In genomic region chr4:70754470-70754869, GRCh38 we compare ENCODE assay signal across 14 cellular contexts. TPM values are rescaled to one million over a fixed set of nuclear protein-coding genes. Genes with fewer than 3 reads are reported as not detected.
DNase-seq lines count a peak whose midpoint lies in the region; ATAC-seq and TF ChIP-seq lines count a peak whose summit lies in the region.
"Had no signal": no experiment of that assay in that cellular context is flagged by ENCODE, and none has a peak within 500 bp of the region (broad histone marks: within the 10 kb centered on the region; RNA-seq: fewer than 3 reads in every experiment).

No MANE protein-coding gene starts in this region.

- peak; percentile 25 for DNase-seq in GM12864 (ENCODE audit: low read depth)
- DNase-seq in GM20000 (ENCODE audit: low spot score) = peak; percentile 30
- DNase-seq in stimulated activated naive CD8-positive, alpha-beta T cell treated with anti-CD3 and anti-CD28 coated beads, Interleukin-15, Interleukin-2, amounts not matched to agents 100 U/mL and 50 U/mL, for 24 hours = no peak
- DNase-seq in glomerular visceral epithelial cell (ENCODE audit: extremely low spot score) = no peak
- no peak for DNase-seq in immature natural killer cell
- no peak for DNase-seq in left lung
- DNase-seq: activated T-cell treated with anti-CD3 and anti-CD28 coated beads, Interleukin-2, amount 50 U/mL, for 4 hours; cerebellar nuclear complex; NCI-H226; T1000 had no signal

- no peaks in the 10 kb centered on the region for H3K9me3 Mint-ChIP-seq in immature natural killer cell
- H3K9me3 Mint-ChIP-seq: activated T-cell treated with anti-CD3 and anti-CD28 coated beads, Interleukin-2, amount 50 U/mL, for 4 hours had no signal

- no peaks in the 10 kb centered on the region for H3F3A ChIP-seq in OCI-LY1 (ENCODE audit: insufficient read depth, low read length)

- no peaks in the 10 kb centered on the region for H4K20me1 ChIP-seq in OCI-LY1 (ENCODE audit: insufficient read depth, low read length)
- H4K20me1 ChIP-seq: BLaER1 had no signal

- H3K9me3 ChIP-seq in OCI-LY1 (ENCODE audit: low read length) (no peaks in the 10 kb centered on the region), left lung (no peaks in the 10 kb centered on the region)
- H3K9me3 ChIP-seq: BLaER1 had no signal

- peaks cover 61% of the 10 kb centered on the region for H3K4me1 ChIP-seq in OCI-LY1 (ENCODE audit: insufficient read depth, low read length, severe bottlenecking)
- H3K4me1 ChIP-seq in left lung = peaks cover 0 to 8% of the 10 kb centered on the region in 2 donors
- H3K4me1 ChIP-seq: BLaER1 had no signal

- intact Hi-C loops in left lung (cut with DNase I) = no loop called here

- peaks cover 3 to 8% (median 6%) of the 10 kb centered on the region in 3 donors for H3K36me3 Mint-ChIP-seq in immature natural killer cell

- H3K27ac ChIP-seq in OCI-LY1 (ENCODE audit: low read depth, low read length, poor library complexity, severe bottlenecking) (peak overlapping the region; percentile 71), left lung (peak overlapping the region in 1 of 2 donors; percentile 26)
- H3K27ac ChIP-seq: BLaER1 had no signal

- H3K4me3 ChIP-seq in GM12864 (ENCODE audit: low read depth, low read length) (no peak overlapping the region; the same call in 1 of the 2 replicates), OCI-LY1 (ENCODE audit: low read depth, low read length, poor library complexity, severe bottlenecking) (peak overlapping the region; percentile 5), left lung (no peak overlapping the region)
- H3K4me3 ChIP-seq: BLaER1, lung had no signal

- no peak for TF ChIP-seq CTCF in GM12864 (IDR thresholded peaks at IDR 0.05; ENCODE audit: low read depth, low read length, missing control alignments)
- TF ChIP-seq CTCF in GM20000 (IDR thresholded peaks at IDR 0.05; ENCODE audit: extremely low read depth, missing control alignments) = no peak
- no peak for TF ChIP-seq CTCF in OCI-LY1 (IDR thresholded peaks at IDR 0.05; ENCODE audit: low read length)
- TF ChIP-seq CTCF in left lung (IDR thresholded peaks at IDR 0.05) = no peak

- H3K79me2 ChIP-seq in OCI-LY1 (ENCODE audit: insufficient read depth, low read length) = peaks cover 50% of the 10 kb centered on the region

- ATAC-seq in HG03066 (IDR thresholded peaks at IDR 0.05; ENCODE audit: low read depth, unreplicated experiment) (peak; percentile 78), left lung (no peak)
- no peak for ATAC-seq in stimulated activated naive CD8-positive, alpha-beta T cell treated with anti-CD3 and anti-CD28 coated beads, Interleukin-15, Interleukin-2, amounts not matched to agents 100 U/mL and 50 U/mL, for 24 hours
- ATAC-seq: activated T-cell treated with anti-CD3 and anti-CD28 coated beads, Interleukin-2, amount 50 U/mL, for 4 hours had no signal

- H3K4me2 ChIP-seq in OCI-LY1 (ENCODE audit: low read length) = peak overlapping the region; percentile 70
- H3K4me2 ChIP-seq: BLaER1 had no signal

- H3K27me3 ChIP-seq in OCI-LY1 (ENCODE audit: insufficient read depth, low read length) (no peaks in the 10 kb centered on the region), left lung (no peaks in the 10 kb centered on the region)
- H3K27me3 ChIP-seq: BLaER1 had no signal

- H3K9ac ChIP-seq in OCI-LY1 (ENCODE audit: low read length) = peak overlapping the region; percentile 32; the same call in 1 of the 2 replicates
- H3K9ac ChIP-seq: BLaER1 had no signal

- peaks cover 5 to 7% of the 10 kb centered on the region in 2 donors for H3K4me1 Mint-ChIP-seq in immature natural killer cell

- no peak overlapping the region for H3K4me3 Mint-ChIP-seq in immature natural killer cell
- H3K4me3 Mint-ChIP-seq: activated T-cell treated with anti-CD3 and anti-CD28 coated beads, Interleukin-2, amount 50 U/mL, for 4 hours had no signal

- H3K36me3 ChIP-seq in OCI-LY1 (ENCODE audit: insufficient read depth, low read length) (no peaks in the 10 kb centered on the region), left lung (no peaks in the 10 kb centered on the region)

- peak overlapping the region in 1 of 6 donors; percentile 50 for H3K27ac Mint-ChIP-seq in immature natural killer cell

- H3K27me3 Mint-ChIP-seq in immature natural killer cell (ENCODE audit: low read depth in 3 of 3) = no peaks in the 10 kb centered on the region

- H3K9me2 ChIP-seq in OCI-LY1 (ENCODE audit: low read depth, low read length) = no peaks in the 10 kb centered on the region

- H2AFZ ChIP-seq in OCI-LY1 (ENCODE audit: low read length) = no peak overlapping the region

RNA-seq across cellular contexts. Expression of gene RUFY3, which starts 32.7 kb away (rescaled TPM):
- polyA plus RNA-seq in immature natural killer cell = 10 to 100 TPM in 1 of 3 donors, 1 to 10 TPM in 2; 5.1 to 14.5 (median 8.6) TPM
- total RNA-seq in left lung = 10 to 100 TPM; 59.9 to 65.5 TPM

Comparison
In these comparisons a context has a peak if more than half of its experiments do, and no peak if none do; other contexts are left out.
1. DNase-seq: peak in GM12864 (single experiment) and GM20000 (single experiment); none in stimulated activated naive CD8-positive, alpha-beta T cell treated with anti-CD3 and anti-CD28 coated beads, Interleukin-15, Interleukin-2, amounts not matched to agents 100 U/mL and 50 U/mL, for 24 hours (single experiment), glomerular visceral epithelial cell (single experiment), immature natural killer cell (0 of 3) and left lung (0 of 2).